ENCODE assay signal across 16 cellular contexts in genomic region chr20:44123874-44124535, GRCh38.
DNase-seq lines count a peak whose midpoint lies in the region; TF ChIP-seq lines count a peak whose summit lies in the region.
"Had no signal": no experiment of that assay in that cellular context is flagged by ENCODE, and none has a peak within 500 bp of the region (broad histone marks: within the 10 kb centered on the region; RNA-seq: fewer than 3 reads in every experiment).

No MANE protein-coding gene starts in this region.

- DNase-seq in endodermal cell (peak; percentile 38), mesenchymal stem cell (no peak), sigmoid colon (peak; percentile 63), Calu3 (no peak), GM10248 (ENCODE audit: extremely low spot score) (no peak), DMS53 treated with DMSO at 0.1 percent for 48 hours (lab: John Stamatoyannopoulos, UW; ENCODE audit: unreplicated experiment) (no peak)
- DNase-seq in CD4-positive, alpha-beta memory T cell = no peak
- DNase-seq: DMS79, MV-4-11, NCI-H1417 treated with DMSO at 0.1 percent for 48 hours, NCI-H1930, NCI-H69, SIG-M5 had no signal

- no peak overlapping the region for H2BK12ac ChIP-seq in mesenchymal stem cell (ENCODE audit: low read length in 2 of 2)

- H3K9me3 Mint-ChIP-seq in endodermal cell = no peaks in the 10 kb centered on the region
- H3K9me3 Mint-ChIP-seq in Calu3 (ENCODE audit: low read depth, unreplicated experiment) = no peaks in the 10 kb centered on the region
- H3K9me3 Mint-ChIP-seq in CD4-positive, alpha-beta memory T cell = no peaks in the 10 kb centered on the region

- H4K91ac ChIP-seq in mesenchymal stem cell (ENCODE audit: low read length) = no peak overlapping the region

- TF ChIP-seq CTCF in endodermal cell (conservative IDR thresholded peaks at IDR 0.05) (no peak), sigmoid colon (IDR thresholded peaks at IDR 0.05) (no peak), Calu3 (IDR thresholded peaks at IDR 0.05; ENCODE audit: unreplicated experiment) (no peak), GM10248 (IDR thresholded peaks at IDR 0.05; ENCODE audit: control extremely low read depth, extremely low read depth, low read depth, missing control alignments) (no peak)

- H3K14ac ChIP-seq in mesenchymal stem cell (ENCODE audit: low read length in 2 of 2) = no peak overlapping the region

- H3K4me1 Mint-ChIP-seq in endodermal cell (no peaks in the 10 kb centered on the region), Calu3 (ENCODE audit: low read depth, unreplicated experiment) (no peaks in the 10 kb centered on the region)
- no peaks in the 10 kb centered on the region for H3K4me1 Mint-ChIP-seq in CD4-positive, alpha-beta memory T cell

- H2BK15ac ChIP-seq in mesenchymal stem cell (ENCODE audit: low read depth, poor library complexity, severe bottlenecking) = peak overlapping the region; percentile 55

- TF ChIP-seq EP300 in sigmoid colon (IDR thresholded peaks at IDR 0.05) = no peak

- H3K9me3 ChIP-seq in BLaER1 (no peaks in the 10 kb centered on the region), endodermal cell (ENCODE audit: control insufficient read depth, low read length) (no peaks in the 10 kb centered on the region), mesenchymal stem cell (ENCODE audit: control insufficient read depth, low read length) (no peaks in the 10 kb centered on the region), sigmoid colon (no peaks in the 10 kb centered on the region)
- no peaks in the 10 kb centered on the region for H3K9me3 ChIP-seq in CD4-positive, alpha-beta memory T cell (ENCODE audit: control insufficient read depth in 1 of 2, low read length in 2 of 2)

- no peak overlapping the region for H3K4me3 Mint-ChIP-seq in endodermal cell
- no peak overlapping the region for H3K4me3 Mint-ChIP-seq in Calu3 (ENCODE audit: low read depth, unreplicated experiment)
- H3K4me3 Mint-ChIP-seq in CD4-positive, alpha-beta memory T cell = no peak overlapping the region

- H3K9ac ChIP-seq in BLaER1 (no peak overlapping the region), endodermal cell (ENCODE audit: extremely low read depth, low read length, poor library complexity, severe bottlenecking) (no peak overlapping the region), mesenchymal stem cell (ENCODE audit: low read length) (no peak overlapping the region)

- TF ChIP-seq POLR2A in sigmoid colon (IDR thresholded peaks at IDR 0.05) = no peak

- no peak overlapping the region for H3K4ac ChIP-seq in mesenchymal stem cell (ENCODE audit: low read depth in 1 of 2, low read length in 2 of 2)

- H3K4me3 ChIP-seq in BLaER1 (no peak overlapping the region), endodermal cell (ENCODE audit: low read length) (no peak overlapping the region), mesenchymal stem cell (ENCODE audit: insufficient read depth in 1 of 2, low read depth in 1 of 2, low read length in 2 of 2) (no peak overlapping the region), sigmoid colon (no peak overlapping the region)
- no peak overlapping the region for H3K4me3 ChIP-seq in CD4-positive, alpha-beta memory T cell (ENCODE audit: low read length in 2 of 2)
- H3K4me3 ChIP-seq: K562 had no signal

- no peak overlapping the region for H2BK120ac ChIP-seq in mesenchymal stem cell (ENCODE audit: low read depth, low read length)

- intact Hi-C loops in sigmoid colon (cut with DNase I) (no loop called here), Calu3 (cut with micrococcal nuclease; ENCODE audit: unreplicated experiment) (no loop called here)
- intact Hi-C loops in CD4-positive, alpha-beta memory T cell (cut with micrococcal nuclease) = no loop called here

- no peak overlapping the region for H2BK5ac ChIP-seq in mesenchymal stem cell (ENCODE audit: low read depth, low read length, poor library complexity, severe bottlenecking)

- H3K27ac ChIP-seq in BLaER1 (no peak overlapping the region), endodermal cell (ENCODE audit: low read depth, low read length) (no peak overlapping the region), mesenchymal stem cell (ENCODE audit: low read length, poor library complexity, severe bottlenecking) (no peak overlapping the region), sigmoid colon (peak overlapping the region; percentile 71 to 82 (median 78))
- no peak overlapping the region for H3K27ac ChIP-seq in CD4-positive, alpha-beta memory T cell (ENCODE audit: low read depth, low read length)
- H3K27ac ChIP-seq: C4-2B had no signal

- no peaks in the 10 kb centered on the region for H4K20me1 ChIP-seq in BLaER1

- no TSS peak for BruUV-seq in Calu3 (replicated peaks; lab: Mats Ljungman, UMichigan)

- H3K18ac ChIP-seq in mesenchymal stem cell (ENCODE audit: low read depth in 1 of 2, low read length in 2 of 2) = no peak overlapping the region

- no peak overlapping the region for H3K23ac ChIP-seq in mesenchymal stem cell (ENCODE audit: low read length in 2 of 2)

- CTCF ChIA-PET in Calu3 (lab: Charles Lee) = interaction anchor here (0.9 kb wide), 1 partner anchor 10 kb away, joined by 3 read pairs; no protein-coding TSS in a partner anchor
- CTCF ChIA-PET in CD4-positive, alpha-beta memory T cell (lab: Charles Lee; ENCODE audit: partially characterized antibody) = no interaction called here
- CTCF ChIA-PET in GM10248 (lab: Yijun Ruan, JAX) = interaction anchor here (1.4 kb wide), 1 partner anchor 66 kb away, joined by 7 read pairs; no protein-coding TSS in a partner anchor

- POLR2A ChIA-PET in CD4-positive, alpha-beta memory T cell (lab: Charles Lee; ENCODE audit: partially characterized antibody) = no interaction called here
- POLR2A ChIA-PET in GM10248 (lab: Yijun Ruan, JAX) = interaction anchor here (0.6 kb wide), 1 partner anchor 25 kb away, joined by 4 read pairs; no protein-coding TSS in a partner anchor

- no peaks in the 10 kb centered on the region for H3K36me3 Mint-ChIP-seq in endodermal cell (ENCODE audit: low read depth)
- no peaks in the 10 kb centered on the region for H3K36me3 Mint-ChIP-seq in Calu3 (ENCODE audit: insufficient read depth, unreplicated experiment)
- H3K36me3 Mint-ChIP-seq in CD4-positive, alpha-beta memory T cell = no peaks in the 10 kb centered on the region

- H3K27ac Mint-ChIP-seq in endodermal cell (no peak overlapping the region), Calu3 (ENCODE audit: unreplicated experiment) (no peak overlapping the region)
- no peak overlapping the region for H3K27ac Mint-ChIP-seq in CD4-positive, alpha-beta memory T cell

- H4K8ac ChIP-seq in mesenchymal stem cell (ENCODE audit: low read length) = no peak overlapping the region

- H3K36me3 ChIP-seq in BLaER1 (no peaks in the 10 kb centered on the region), endodermal cell (ENCODE audit: control insufficient read depth, insufficient read depth, low read length) (no peaks in the 10 kb centered on the region), mesenchymal stem cell (ENCODE audit: control insufficient read depth in 1 of 2, insufficient read depth in 2 of 2, low read depth in 1 of 2, low read length in 2 of 2) (no peaks in the 10 kb centered on the region), sigmoid colon (no peaks in the 10 kb centered on the region)
- no peaks in the 10 kb centered on the region for H3K36me3 ChIP-seq in CD4-positive, alpha-beta memory T cell (ENCODE audit: insufficient read depth, low read length)

- 87 to 88% methylated on average over 3 to 8 of the region's 8 CpGs for WGBS in endodermal cell (ENCODE audit: insufficient coverage in 1 of 2, insufficient read length in 1 of 2), 2 experiments
- WGBS in mesenchymal stem cell = 63% methylated on average over 6 of the region's 8 CpGs
- 86 to 89% methylated on average over 8 of the region's 8 CpGs for WGBS in sigmoid colon, 2 donors

- H3K79me1 ChIP-seq in mesenchymal stem cell (replicated peaks; ENCODE audit: low read length, poor library complexity, severe bottlenecking) = no peaks in the 10 kb centered on the region

- no peak overlapping the region for H2AK5ac ChIP-seq in mesenchymal stem cell (ENCODE audit: low read length, severe bottlenecking)

- peaks cover 3% of the 10 kb centered on the region for H3K27me3 Mint-ChIP-seq in endodermal cell (ENCODE audit: insufficient read depth)
- peaks cover 80% of the 10 kb centered on the region for H3K27me3 Mint-ChIP-seq in Calu3 (ENCODE audit: unreplicated experiment)
- H3K27me3 Mint-ChIP-seq in CD4-positive, alpha-beta memory T cell = peaks cover 7 to 28% of the 10 kb centered on the region in 2 donors

- H2AFZ ChIP-seq in mesenchymal stem cell (ENCODE audit: low read depth, low read length) = no peak overlapping the region

- peak overlapping the region; percentile 20; the same call in 1 of the 2 replicates for H3K4me2 ChIP-seq in BLaER1
- no peak overlapping the region for H3K4me2 ChIP-seq in mesenchymal stem cell (ENCODE audit: low read length, poor library complexity, severe bottlenecking)

- H3K4me1 ChIP-seq in BLaER1 (peaks cover 21% of the 10 kb centered on the region), endodermal cell (ENCODE audit: control insufficient read depth, insufficient read depth, low read length) (no peaks in the 10 kb centered on the region), mesenchymal stem cell (ENCODE audit: control insufficient read depth, insufficient read depth, low read depth, low read length) (no peaks in the 10 kb centered on the region), sigmoid colon (peaks cover 0 to 57% (median 46%) of the 10 kb centered on the region in 4 donors)
- H3K4me1 ChIP-seq in CD4-positive, alpha-beta memory T cell (ENCODE audit: insufficient read depth, low read length) = no peaks in the 10 kb centered on the region

- H3K27me3 ChIP-seq in BLaER1 = no peaks in the 10 kb centered on the region
- H3K27me3 ChIP-seq in endodermal cell (ENCODE audit: control insufficient read depth, insufficient read depth, low read length, poor library complexity, severe bottlenecking) = no peaks in the 10 kb centered on the region
- H3K27me3 ChIP-seq in mesenchymal stem cell (ENCODE audit: control insufficient read depth in 1 of 2, insufficient read depth in 1 of 2, low read length in 2 of 2) = peaks cover 0 to 70% of the 10 kb centered on the region in 2 experiments
- no peaks in the 10 kb centered on the region for H3K27me3 ChIP-seq in sigmoid colon
- H3K27me3 ChIP-seq in CD4-positive, alpha-beta memory T cell (ENCODE audit: insufficient read depth, low read length) = no peaks in the 10 kb centered on the region

Comparison
In these comparisons a context has a peak if more than half of its experiments do, and no peak if none do; other contexts are left out.
1. H3K27ac ChIP-seq: peak in sigmoid colon (4 of 4); none in BLaER1 (single experiment), endodermal cell (single experiment), mesenchymal stem cell (single experiment) and CD4-positive, alpha-beta memory T cell (single experiment).
2. DNase-seq: peak in endodermal cell (single experiment) and sigmoid colon (single experiment); none in mesenchymal stem cell (single experiment), Calu3 (single experiment), CD4-positive, alpha-beta memory T cell (0 of 5), GM10248 (single experiment) and DMS53 treated with DMSO at 0.1 percent for 48 hours (single experiment).